ENCODE assay signal across 17 cellular contexts in genomic region chr3:114551770-114552526, GRCh38.
DNase-seq lines count a peak whose midpoint lies in the region; ATAC-seq and TF ChIP-seq lines count a peak whose summit lies in the region.
"Had no signal": no experiment of that assay in that cellular context is flagged by ENCODE, and none has a peak within 500 bp of the region (broad histone marks: within the 10 kb centered on the region; RNA-seq: fewer than 3 reads in every experiment).

No MANE protein-coding gene starts in this region.

- no peak overlapping the region for H2AFZ ChIP-seq in PC-3 (ENCODE audit: low read length)

- H3K36me3 ChIP-seq in PC-3 (ENCODE audit: low read depth, low read length): no peaks in the 10 kb centered on the region
- no peaks in the 10 kb centered on the region for H3K36me3 ChIP-seq in uterus
- H3K36me3 ChIP-seq: upper lobe of right lung had no signal

- H3K4me3 ChIP-seq in PC-3 (ENCODE audit: low read length): no peak overlapping the region
- no peak overlapping the region for H3K4me3 ChIP-seq in choroid plexus epithelial cell (ENCODE audit: low read depth, low read length)
- no peak overlapping the region for H3K4me3 ChIP-seq in uterus
- H3K4me3 ChIP-seq: upper lobe of right lung had no signal

- intact Hi-C loops in PC-3 (cut with micrococcal nuclease): no loop called here
- intact Hi-C loops in uterus (cut with DNase I; ENCODE audit: low total_unique reads): no loop called here

- DNase-seq in EH (ENCODE audit: low read depth): peak; percentile 76
- DNase-seq in PC-3: peak; percentile 74
- DNase-seq in choroid plexus epithelial cell (ENCODE audit: low read depth): peak; percentile 61
- DNase-seq in left kidney (ENCODE audit: low read depth, low spot score): peak; percentile 47
- no peak for DNase-seq in stimulated activated effector memory CD8-positive, alpha-beta T cell treated with anti-CD3 and anti-CD28 coated beads, Interleukin-12 subunit alpha, Interleukin-12 subunit beta, amount 100 ng/mL, for 72 hours (ENCODE audit: low spot score in 2 of 2)
- no peak for DNase-seq in ecto neural progenitor cell (ENCODE audit: low spot score)
- DNase-seq in uterus: no peak
- no peak for DNase-seq in OCI-M2 (lab: John Stamatoyannopoulos, UW; ENCODE audit: unreplicated experiment)
- DNase-seq: activated B cell treated with CpG ODN at 0.5 μM for 24 hours; activated T-cell treated with anti-CD3 and anti-CD28 coated beads, Interleukin-2, amount 50 U/mL, for 72 hours; CD4-positive, CD25-positive, alpha-beta regulatory T cell; GOT3; hypothalamus; Right ventricle myocardium superior; upper lobe of right lung had no signal

- H4K20me1 ChIP-seq in PC-3 (ENCODE audit: low read length): no peaks in the 10 kb centered on the region

- H3K36me3 Mint-ChIP-seq in stimulated activated effector memory CD8-positive, alpha-beta T cell treated with anti-CD3 and anti-CD28 coated beads, Interleukin-12 subunit alpha, Interleukin-12 subunit beta, amount 100 ng/mL, for 72 hours: no peaks in the 10 kb centered on the region

- no TSS peak for BruUV-seq in PC-3 (replicated peaks; lab: Mats Ljungman, UMichigan)

- no peaks in the 10 kb centered on the region for H3F3A ChIP-seq in PC-3 (ENCODE audit: low read length, unreplicated experiment)

- no peak overlapping the region for H3K27ac Mint-ChIP-seq in stimulated activated effector memory CD8-positive, alpha-beta T cell treated with anti-CD3 and anti-CD28 coated beads, Interleukin-12 subunit alpha, Interleukin-12 subunit beta, amount 100 ng/mL, for 72 hours
- H3K27ac Mint-ChIP-seq: activated B cell treated with CpG ODN at 0.5 μM for 24 hours; activated T-cell treated with anti-CD3 and anti-CD28 coated beads, Interleukin-2, amount 50 U/mL, for 72 hours; CD4-positive, CD25-positive, alpha-beta regulatory T cell had no signal

- H3K9me3 ChIP-seq in PC-3 (ENCODE audit: low read length) (no peaks in the 10 kb centered on the region), uterus (no peaks in the 10 kb centered on the region)
- H3K9me3 ChIP-seq: upper lobe of right lung had no signal

- H3K4me3 Mint-ChIP-seq in stimulated activated effector memory CD8-positive, alpha-beta T cell treated with anti-CD3 and anti-CD28 coated beads, Interleukin-12 subunit alpha, Interleukin-12 subunit beta, amount 100 ng/mL, for 72 hours: no peak overlapping the region
- H3K4me3 Mint-ChIP-seq: activated B cell treated with CpG ODN at 0.5 μM for 24 hours; activated T-cell treated with anti-CD3 and anti-CD28 coated beads, Interleukin-2, amount 50 U/mL, for 72 hours; CD4-positive, CD25-positive, alpha-beta regulatory T cell; central memory CD8-positive, alpha-beta T cell had no signal

- CTCF ChIA-PET in PC-3 (lab: Charles Lee): no interaction called here

- H3K27ac ChIP-seq in PC-3 (ENCODE audit: low read length) (peak overlapping the region; percentile 27), uterus (no peak overlapping the region)
- H3K27ac ChIP-seq: upper lobe of right lung had no signal

- TF ChIP-seq CTCF in PC-3 (conservative IDR thresholded peaks at IDR 0.05; ENCODE audit: low read depth, low read length) (no peak), choroid plexus epithelial cell (conservative IDR thresholded peaks at IDR 0.05; ENCODE audit: low read depth, low read length) (no peak), uterus (IDR thresholded peaks at IDR 0.05) (no peak)

- no peak for TF ChIP-seq POLR2A in uterus (IDR thresholded peaks at IDR 0.05)

- H3K4me1 ChIP-seq in PC-3 (ENCODE audit: insufficient read depth, low read length) (peaks cover 11% of the 10 kb centered on the region; the same call in 1 of the 2 replicates), uterus (peaks cover 0 to 3% of the 10 kb centered on the region in 2 donors)
- H3K4me1 ChIP-seq: upper lobe of right lung had no signal

- H3K4me1 Mint-ChIP-seq in stimulated activated effector memory CD8-positive, alpha-beta T cell treated with anti-CD3 and anti-CD28 coated beads, Interleukin-12 subunit alpha, Interleukin-12 subunit beta, amount 100 ng/mL, for 72 hours: no peaks in the 10 kb centered on the region
- H3K4me1 Mint-ChIP-seq: activated B cell treated with CpG ODN at 0.5 μM for 24 hours; CD4-positive, CD25-positive, alpha-beta regulatory T cell had no signal

- H3K9ac ChIP-seq in PC-3 (ENCODE audit: low read length): no peak overlapping the region

- H3K9me2 ChIP-seq in PC-3 (replicated peaks; ENCODE audit: low read length): no peaks in the 10 kb centered on the region

- H3K9me3 Mint-ChIP-seq in stimulated activated effector memory CD8-positive, alpha-beta T cell treated with anti-CD3 and anti-CD28 coated beads, Interleukin-12 subunit alpha, Interleukin-12 subunit beta, amount 100 ng/mL, for 72 hours: no peaks in the 10 kb centered on the region
- H3K9me3 Mint-ChIP-seq: activated B cell treated with CpG ODN at 0.5 μM for 24 hours; activated T-cell treated with anti-CD3 and anti-CD28 coated beads, Interleukin-2, amount 50 U/mL, for 72 hours; CD4-positive, CD25-positive, alpha-beta regulatory T cell; central memory CD8-positive, alpha-beta T cell had no signal

- POLR2A ChIA-PET in PC-3 (lab: Charles Lee; ENCODE audit: unreplicated experiment): no interaction called here

- H3K4me2 ChIP-seq in PC-3 (ENCODE audit: low read length): peak overlapping the region; percentile 29

- no peaks in the 10 kb centered on the region for H3K79me2 ChIP-seq in PC-3 (ENCODE audit: low read length)

- H3K27me3 ChIP-seq in PC-3 (ENCODE audit: low read length) (no peaks in the 10 kb centered on the region), uterus (no peaks in the 10 kb centered on the region)
- H3K27me3 ChIP-seq: upper lobe of right lung had no signal

- ATAC-seq in PC-3: peak; percentile 99
- no peak for ATAC-seq in stimulated activated effector memory CD8-positive, alpha-beta T cell treated with anti-CD3 and anti-CD28 coated beads, Interleukin-12 subunit alpha, Interleukin-12 subunit beta, amount 100 ng/mL, for 72 hours
- ATAC-seq: activated T-cell treated with anti-CD3 and anti-CD28 coated beads, Interleukin-2, amount 50 U/mL, for 72 hours; sciatic nerve; upper lobe of right lung had no signal

Comparison
In these comparisons a context has a peak if more than half of its experiments do, and no peak if none do; other contexts are left out.
1. DNase-seq: peak in EH (single experiment), PC-3 (single experiment), choroid plexus epithelial cell (single experiment) and left kidney (single experiment); none in stimulated activated effector memory CD8-positive, alpha-beta T cell treated with anti-CD3 and anti-CD28 coated beads, Interleukin-12 subunit alpha, Interleukin-12 subunit beta, amount 100 ng/mL, for 72 hours (0 of 2), ecto neural progenitor cell (single experiment), uterus (0 of 2) and OCI-M2 (single experiment).